ENCODE assay signal across 25 cellular contexts in the genomic region with DNA sequence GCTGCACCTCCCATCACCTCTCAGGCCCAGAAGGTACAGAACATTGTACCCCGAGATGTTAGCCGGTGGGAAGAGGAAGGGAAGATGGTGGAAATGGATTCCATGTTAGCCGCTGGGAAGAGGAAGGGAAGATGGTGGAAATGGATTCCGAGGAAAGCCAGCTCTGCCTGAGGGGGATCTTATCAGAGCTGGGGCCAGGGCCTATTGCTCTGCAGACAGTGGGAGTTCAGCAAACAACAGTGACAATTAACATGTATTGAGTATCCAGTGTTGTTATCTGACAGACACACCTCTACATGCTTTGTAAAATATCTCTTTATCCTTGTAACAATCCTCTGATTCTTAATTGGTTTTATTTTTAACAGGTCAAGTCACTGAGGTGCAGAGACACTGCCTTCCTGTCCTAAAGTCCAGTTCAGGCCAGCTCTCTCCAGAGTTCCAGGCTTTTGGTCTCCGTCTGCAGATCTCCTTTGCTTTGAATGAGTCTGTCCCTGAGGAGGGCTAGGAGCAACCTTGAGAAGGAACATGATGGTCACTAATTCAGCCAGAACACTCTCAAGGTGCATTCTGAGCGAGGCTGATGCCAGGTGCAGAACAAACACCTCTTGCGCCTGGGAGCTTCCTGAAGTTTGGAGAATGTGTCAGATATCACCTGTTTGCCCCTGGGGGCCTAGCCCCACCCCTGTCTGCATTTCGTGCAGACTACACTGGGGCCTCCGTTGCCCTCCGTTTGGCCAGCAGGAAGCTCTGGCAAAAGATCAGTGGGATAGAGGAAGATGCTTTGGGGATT.
DNase-seq lines count a peak whose midpoint lies in the region; ATAC-seq and TF ChIP-seq lines count a peak whose summit lies in the region.
"Had no signal": no experiment of that assay in that cellular context is flagged by ENCODE, and none has a peak within 500 bp of the region (broad histone marks: within the 10 kb centered on the region; RNA-seq: fewer than 3 reads in every experiment).

No MANE protein-coding gene starts in this region.

- H3K23ac ChIP-seq in mesendoderm (ENCODE audit: low read length): peak overlapping the region; percentile 0

- H3K4ac ChIP-seq in mesendoderm (ENCODE audit: low read depth, low read length): peak overlapping the region; percentile 76

- no peaks in the 10 kb centered on the region for H3K79me1 ChIP-seq in mesendoderm (ENCODE audit: low read length)

- ATAC-seq in Right ventricle myocardium inferior: no peak
- ATAC-seq in RWPE2 (ENCODE audit: low read depth): 0 out of 3 replicates have a peak, but pooled peaks have one; percentile 44
- ATAC-seq in HG03469 (IDR thresholded peaks at IDR 0.05; ENCODE audit: unreplicated experiment): no peak
- no peak for ATAC-seq in GM21447 (IDR thresholded peaks at IDR 0.05; ENCODE audit: unreplicated experiment)
- ATAC-seq: Panc1 had no signal

- no peak overlapping the region for H2BK15ac ChIP-seq in mesendoderm (replicated peaks; ENCODE audit: low read depth)

- peak overlapping the region; percentile 86 for H3K18ac ChIP-seq in mesendoderm (ENCODE audit: low read length)

- H3K27me3 ChIP-seq in left ventricle myocardium inferior (ENCODE audit: low read depth) (no peaks in the 10 kb centered on the region), RWPE2 (ENCODE audit: insufficient read depth, poor library complexity, severe bottlenecking) (no peaks in the 10 kb centered on the region), mesendoderm (ENCODE audit: insufficient read depth, low read length, poor library complexity) (no peaks in the 10 kb centered on the region)
- H3K27me3 ChIP-seq: BLaER1 had no signal

- peak overlapping the region; percentile 69 for H2BK120ac ChIP-seq in mesendoderm (ENCODE audit: low read depth, low read length)

- H3K36me3 ChIP-seq in left ventricle myocardium inferior: no peaks in the 10 kb centered on the region
- no peaks in the 10 kb centered on the region for H3K36me3 ChIP-seq in RWPE2 (ENCODE audit: low read depth)
- no peaks in the 10 kb centered on the region for H3K36me3 ChIP-seq in mesendoderm (ENCODE audit: control insufficient read depth, insufficient read depth, low read length)
- H3K36me3 ChIP-seq: BLaER1 had no signal

- no peak overlapping the region for H3K4me3 ChIP-seq in left ventricle myocardium inferior
- no peak overlapping the region for H3K4me3 ChIP-seq in RWPE2 (ENCODE audit: severe bottlenecking)
- H3K4me3 ChIP-seq in mesendoderm (ENCODE audit: low read length): no peak overlapping the region
- H3K4me3 ChIP-seq: BLaER1 had no signal

- H4K8ac ChIP-seq in mesendoderm (ENCODE audit: low read depth, low read length): no peak overlapping the region

- intact Hi-C loops in Right ventricle myocardium inferior (cut with DNase I) (no loop called here), left ventricle myocardium inferior (cut with micrococcal nuclease) (no loop called here)

- H3K4me1 ChIP-seq in left ventricle myocardium inferior (peaks cover 33% of the 10 kb centered on the region), RWPE2 (ENCODE audit: insufficient read depth, poor library complexity, severe bottlenecking) (peaks cover 4% of the 10 kb centered on the region), mesendoderm (ENCODE audit: control insufficient read depth, low read depth, low read length) (peaks cover 13% of the 10 kb centered on the region)
- H3K4me1 ChIP-seq: BLaER1 had no signal

- H3K79me2 ChIP-seq in mesendoderm (ENCODE audit: control insufficient read depth, insufficient read depth, low read length): no peaks in the 10 kb centered on the region

- no CpG with 5 or more reads among the region's 10 CpGs for WGBS in mesendoderm (ENCODE audit: extremely low coverage, insufficient coverage, low lambda C conversion rate)

- no peak overlapping the region for H3K4me2 ChIP-seq in mesendoderm (ENCODE audit: low read length)
- H3K4me2 ChIP-seq: BLaER1 had no signal

- peak overlapping the region; percentile 90 for H2BK5ac ChIP-seq in mesendoderm (ENCODE audit: low read length)

- no peak overlapping the region for H4K5ac ChIP-seq in mesendoderm (ENCODE audit: low read length)

- TF ChIP-seq CTCF in left ventricle myocardium inferior (IDR thresholded peaks at IDR 0.05; ENCODE audit: borderline replicate concordance) (no peak), RWPE2 (IDR thresholded peaks at IDR 0.05; ENCODE audit: poor library complexity, severe bottlenecking) (no peak)

- H3K27ac ChIP-seq in left ventricle myocardium inferior (replicated peaks) (no peak overlapping the region), RWPE2 (ENCODE audit: poor library complexity, severe bottlenecking) (no peak overlapping the region), mesendoderm (ENCODE audit: low read depth, low read length) (peak overlapping the region; percentile 61)
- H3K27ac ChIP-seq: 22Rv1, BLaER1 had no signal

- H2AK5ac ChIP-seq in mesendoderm (ENCODE audit: low read length): peak overlapping the region; percentile 19

- H3K9ac ChIP-seq in mesendoderm (ENCODE audit: low read length): peak overlapping the region; percentile 41
- H3K9ac ChIP-seq: BLaER1 had no signal

- peak; percentile 22 for DNase-seq in Right ventricle myocardium inferior (ENCODE audit: missing footprints)
- DNase-seq in left ventricle myocardium inferior: no peak
- no peak for DNase-seq in RWPE2 (ENCODE audit: low spot score)
- peak; percentile 77 for DNase-seq in mesendoderm
- DNase-seq in NCI-H2107 treated with DMSO at 0.1 percent for 48 hours (lab: John Stamatoyannopoulos, UW; ENCODE audit: unreplicated experiment): no peak
- DNase-seq in activated CD4-positive, alpha-beta T cell treated with anti-CD3 and anti-CD28 coated beads for 1 hour: no peak
- DNase-seq: ACHN; CD4-positive, alpha-beta T cell; GF-D8; HCEC 1CT; KBM-7; MM.1S; NCI-H1048; NCI-H1436 treated with DMSO at 0.1 percent for 48 hours; NCI-H2029 treated with DMSO at 0.1 percent for 48 hours; NCI-H2171; NCI-H345; NCI-H774; NK-92 treated with Interleukin-12 subunit alpha and Interleukin-12 subunit beta, amount 100 ng/mL, for 24 hours; Right ventricle myocardium superior had no signal

- H3K9me3 ChIP-seq in left ventricle myocardium inferior (replicated peaks) (no peaks in the 10 kb centered on the region), RWPE2 (ENCODE audit: severe bottlenecking) (no peaks in the 10 kb centered on the region)
- H3K9me3 ChIP-seq: BLaER1 had no signal

- peak overlapping the region; percentile 59 for H3K56ac ChIP-seq in mesendoderm (ENCODE audit: low read length)

Comparison
In these comparisons a context has a peak if more than half of its experiments do, and no peak if none do; other contexts are left out.
1. DNase-seq: peak in Right ventricle myocardium inferior (single experiment) and mesendoderm (single experiment); none in left ventricle myocardium inferior (single experiment), RWPE2 (single experiment), NCI-H2107 treated with DMSO at 0.1 percent for 48 hours (single experiment) and activated CD4-positive, alpha-beta T cell treated with anti-CD3 and anti-CD28 coated beads for 1 hour (single experiment).